Comparison of ENCODE assay signal across 9 cellular contexts in genomic region chr1:27418326-27418761, GRCh38. TPM values are rescaled to one million over a fixed set of nuclear protein-coding genes. Genes with fewer than 3 reads are reported as not detected.
DNase-seq lines count a peak whose midpoint lies in the region; ATAC-seq and TF ChIP-seq lines count a peak whose summit lies in the region.
"Had no signal": no experiment of that assay in that cellular context is flagged by ENCODE, and none has a peak within 500 bp of the region (broad histone marks: within the 10 kb centered on the region; RNA-seq: fewer than 3 reads in every experiment).

No MANE protein-coding gene starts in this region.

- no peak overlapping the region for H2AK5ac ChIP-seq in neuronal stem cell (ENCODE audit: low read depth, low read length)

- H2BK12ac ChIP-seq in neuronal stem cell (ENCODE audit: low read length): no peak overlapping the region

- no peak overlapping the region for H3K4me2 ChIP-seq in neuronal stem cell (ENCODE audit: insufficient read depth, low read length, poor library complexity, severe bottlenecking)

- H3K9me3 ChIP-seq in neuronal stem cell (replicated peaks in 1 of 2; ENCODE audit: control insufficient read depth in 2 of 2, insufficient read depth in 1 of 2, low read depth in 1 of 2, low read length in 2 of 2): no peaks in the 10 kb centered on the region

- no peaks in the 10 kb centered on the region for H3K79me1 ChIP-seq in neuronal stem cell (ENCODE audit: low read depth, low read length)

- DNase-seq in NCI-H2227 (lab: John Stamatoyannopoulos, UW; ENCODE audit: unreplicated experiment): peak; percentile 27
- no peak for DNase-seq in NCI-H2227 treated with DMSO at 0.1 percent for 48 hours (lab: John Stamatoyannopoulos, UW)
- peak; percentile 51 for DNase-seq in activated CD8-positive, alpha-beta memory T cell treated with anti-CD3 and anti-CD28 coated beads, Interleukin-2, amount 50 U/mL, for 24 hours (ENCODE audit: extremely low read depth)
- DNase-seq in fibroblast of pulmonary artery (ENCODE audit: low read depth): peak; percentile 95
- no peak for DNase-seq in neuronal stem cell (ENCODE audit: low spot score)

- H2BK120ac ChIP-seq in neuronal stem cell (ENCODE audit: low read depth, low read length): no peak overlapping the region

- H3K4me3 ChIP-seq in fibroblast of pulmonary artery (replicated peaks; ENCODE audit: low read depth, low read length): no peak overlapping the region
- no peak overlapping the region for H3K4me3 ChIP-seq in neuronal stem cell (ENCODE audit: low read length in 2 of 2)
- H3K4me3 ChIP-seq in urinary bladder (ENCODE audit: low read depth, low read length): no peak overlapping the region

- H3K4ac ChIP-seq in neuronal stem cell (ENCODE audit: low read length): no peak overlapping the region

- peaks cover 8 to 10% of the 10 kb centered on the region in 2 donors for H3K4me1 ChIP-seq in neuronal stem cell (ENCODE audit: control insufficient read depth in 2 of 2, insufficient read depth in 1 of 2, low read depth in 1 of 2, low read length in 2 of 2)
- peaks cover 1% of the 10 kb centered on the region for H3K4me1 ChIP-seq in urinary bladder (ENCODE audit: insufficient read depth)

- no peak overlapping the region for H2BK5ac ChIP-seq in neuronal stem cell (ENCODE audit: low read length)

- 100% methylated on average over 1 of the region's 8 CpGs; no CpG with 5 or more reads in 1 of the 2 donors for WGBS in neuronal stem cell (ENCODE audit: extremely low coverage in 2 of 2, insufficient read length in 2 of 2, insufficient replicate concordance in 1 of 2), 2 donors
- 10% methylated on average over 8 of the region's 8 CpGs for WGBS in urinary bladder

- no peak overlapping the region for H2BK15ac ChIP-seq in neuronal stem cell (ENCODE audit: low read length)

- H4K8ac ChIP-seq in neuronal stem cell (ENCODE audit: low read depth, low read length): no peak overlapping the region

- peak overlapping the region; percentile 70 for H3K27ac ChIP-seq in neuronal stem cell (replicated peaks; ENCODE audit: low read length)
- peak overlapping the region; percentile 87 for H3K27ac ChIP-seq in urinary bladder (ENCODE audit: low read depth)
- H3K27ac ChIP-seq: C4-2B had no signal

- H3K23ac ChIP-seq in neuronal stem cell (ENCODE audit: low read depth, low read length, poor library complexity): no peak overlapping the region

- H3K36me3 ChIP-seq in neuronal stem cell (replicated peaks in 1 of 2; ENCODE audit: control insufficient read depth in 2 of 2, insufficient read depth in 2 of 2, low read length in 2 of 2): peaks cover 22 to 67% of the 10 kb centered on the region in 2 donors
- peaks cover 7% of the 10 kb centered on the region for H3K36me3 ChIP-seq in urinary bladder (ENCODE audit: insufficient read depth)

- H3K27me3 ChIP-seq in neuronal stem cell (ENCODE audit: control insufficient read depth in 3 of 3, insufficient read depth in 3 of 3, low read depth in 1 of 3, low read length in 3 of 3): no peaks in the 10 kb centered on the region

- H4K91ac ChIP-seq in neuronal stem cell (ENCODE audit: low read depth, low read length, poor library complexity): no peak overlapping the region

- H2AFZ ChIP-seq in neuronal stem cell (ENCODE audit: low read length): no peak overlapping the region

- no peak overlapping the region for H3K9ac ChIP-seq in neuronal stem cell (ENCODE audit: low read depth, low read length, poor library complexity)

- peak; percentile 82 for ATAC-seq in HG03565 (IDR thresholded peaks at IDR 0.05; ENCODE audit: unreplicated experiment)
- no peak for ATAC-seq in HG03460 (IDR thresholded peaks at IDR 0.05; ENCODE audit: unreplicated experiment)

- no peak overlapping the region for H3K18ac ChIP-seq in neuronal stem cell (ENCODE audit: low read length)

- no peak for TF ChIP-seq CTCF in fibroblast of pulmonary artery (IDR thresholded peaks at IDR 0.05; ENCODE audit: low read length, missing control alignments)

- H3K14ac ChIP-seq in neuronal stem cell (ENCODE audit: low read length): no peak overlapping the region

RNA-seq across cellular contexts. Expression of gene GPR3, which starts 25.9 kb away (rescaled TPM):
- polyA plus RNA-seq in neuronal stem cell (2013, experiment 1 of 2): 7.5 TPM
- polyA plus RNA-seq in neuronal stem cell (2013, experiment 2 of 2): 7.8 TPM
- 0.16 TPM for total RNA-seq in urinary bladder
- polyA plus RNA-seq in urinary bladder: 1.8 TPM

RNA-seq across cellular contexts. Expression of gene CD164L2, which starts 35.2 kb away (rescaled TPM):
- polyA plus RNA-seq in neuronal stem cell (2013, experiment 1 of 2): 0.07 TPM
- polyA plus RNA-seq in neuronal stem cell (2013, experiment 2 of 2): 0.10 TPM
- not detected for total RNA-seq in urinary bladder
- polyA plus RNA-seq in urinary bladder: 0.06 TPM

RNA-seq across cellular contexts. Expression of gene FCN3, which starts 43.7 kb away (rescaled TPM):
- polyA plus RNA-seq in neuronal stem cell (2013, experiment 1 of 2): not detected
- polyA plus RNA-seq in neuronal stem cell (2013, experiment 2 of 2): not detected
- not detected for total RNA-seq in urinary bladder
- polyA plus RNA-seq in urinary bladder: 4.5 TPM

RNA-seq across cellular contexts. Expression of gene MAP3K6, which starts 51.6 kb away (rescaled TPM):
- polyA plus RNA-seq in neuronal stem cell (2013, experiment 1 of 2): 8.4 TPM
- polyA plus RNA-seq in neuronal stem cell (2013, experiment 2 of 2): 8.3 TPM
- total RNA-seq in urinary bladder: 10.1 TPM
- polyA plus RNA-seq in urinary bladder: 83.3 TPM

Comparison
In these comparisons a context has a peak if more than half of its experiments do, and no peak if none do; other contexts are left out.
1. DNase-seq: peak in NCI-H2227 (single experiment), activated CD8-positive, alpha-beta memory T cell treated with anti-CD3 and anti-CD28 coated beads, Interleukin-2, amount 50 U/mL, for 24 hours (single experiment) and fibroblast of pulmonary artery (single experiment); none in NCI-H2227 treated with DMSO at 0.1 percent for 48 hours (single experiment) and neuronal stem cell (single experiment).